8 cellular contexts compared by ENCODE assay signal in genomic region chr5:43042176-43042625, GRCh38. TPM values are rescaled to one million over a fixed set of nuclear protein-coding genes. Genes with fewer than 3 reads are reported as not detected.
DNase-seq lines count a peak whose midpoint lies in the region; ATAC-seq and TF ChIP-seq lines count a peak whose summit lies in the region.

No MANE protein-coding gene starts in this region.

- POLR2A ChIA-PET in activated CD8-positive, alpha-beta T cell treated with anti-CD3 and anti-CD28 coated beads for 36 hours (lab: Charles Lee): interaction anchor here (0.6 to 7.3 kb wide), 15 partner anchors 9 to 473 kb away, joined by 3 to 131 read pairs (median 7); partner anchors contain the start of gene C5orf34

- DNase-seq in AG20443 (ENCODE audit: low spot score) (peak; percentile 52), NCI-H524 treated with DMSO at 0.1 percent for 48 hours (lab: John Stamatoyannopoulos, UW) (peak; percentile 32), mucosa of gallbladder (ENCODE audit: low spot score) (peak; percentile 73)
- peak; percentile 87 for DNase-seq in activated CD8-positive, alpha-beta T cell treated with anti-CD3 and anti-CD28 coated beads for 36 hours
- peak; percentile 62 to 76 for DNase-seq in stimulated activated CD8-positive, alpha-beta memory T cell treated with anti-CD3 and anti-CD28 coated beads, Interleukin-7, amount 100 ng/mL, for 4 hours (ENCODE audit: low read depth in 2 of 2)

- H3K36me3 ChIP-seq in endocrine pancreas (ENCODE audit: control insufficient read depth, insufficient read depth, low read length): peaks cover 3% of the 10 kb centered on the region

- no peaks in the 10 kb centered on the region for H3K27me3 Mint-ChIP-seq in activated CD8-positive, alpha-beta T cell treated with anti-CD3 and anti-CD28 coated beads for 36 hours

- ATAC-seq in GM18907 (IDR thresholded peaks at IDR 0.05; ENCODE audit: unreplicated experiment) (peak; percentile 33), HG03175 (IDR thresholded peaks at IDR 0.05; ENCODE audit: unreplicated experiment) (peak; percentile 37)
- peak; percentile 7 for ATAC-seq in activated CD8-positive, alpha-beta T cell treated with anti-CD3 and anti-CD28 coated beads for 36 hours

- no peaks in the 10 kb centered on the region for H3K9me3 Mint-ChIP-seq in activated CD8-positive, alpha-beta T cell treated with anti-CD3 and anti-CD28 coated beads for 36 hours

- TF ChIP-seq CTCF in activated CD8-positive, alpha-beta T cell treated with anti-CD3 and anti-CD28 coated beads for 36 hours (IDR thresholded peaks at IDR 0.05): no peak

- peaks cover 13% of the 10 kb centered on the region for H3K36me3 Mint-ChIP-seq in activated CD8-positive, alpha-beta T cell treated with anti-CD3 and anti-CD28 coated beads for 36 hours (ENCODE audit: low read depth)

- intact Hi-C loops in activated CD8-positive, alpha-beta T cell treated with anti-CD3 and anti-CD28 coated beads for 36 hours (cut with micrococcal nuclease): loop anchor here (5.0 kb wide), 1 partner anchor 35 kb away; no protein-coding TSS in a partner anchor

- H3K9me3 ChIP-seq in endocrine pancreas (ENCODE audit: control insufficient read depth, low read length): no peaks in the 10 kb centered on the region

- peak overlapping the region; percentile 57 for H3K4me3 ChIP-seq in endocrine pancreas (ENCODE audit: control insufficient read depth, insufficient read depth, low read length)

- no peak overlapping the region for H3K9ac ChIP-seq in endocrine pancreas (ENCODE audit: control insufficient read depth, insufficient read depth, low read length)

- H3K4me1 Mint-ChIP-seq in activated CD8-positive, alpha-beta T cell treated with anti-CD3 and anti-CD28 coated beads for 36 hours (ENCODE audit: low read depth): peaks cover 36% of the 10 kb centered on the region

- CTCF ChIA-PET in activated CD8-positive, alpha-beta T cell treated with anti-CD3 and anti-CD28 coated beads for 36 hours (lab: Charles Lee): interaction anchor here (0.7 to 3.2 kb wide), 15 partner anchors 8 to 443 kb away, joined by 3 to 55 read pairs (median 9); partner anchors contain the start of gene TMEM267

- H3K27me3 ChIP-seq in endocrine pancreas (ENCODE audit: control insufficient read depth, insufficient read depth, low read length): peaks cover 41% of the 10 kb centered on the region

- H3K4me1 ChIP-seq in endocrine pancreas (ENCODE audit: control insufficient read depth, insufficient read depth, low read length): no peaks in the 10 kb centered on the region

- peak overlapping the region; percentile 98 for H3K27ac Mint-ChIP-seq in activated CD8-positive, alpha-beta T cell treated with anti-CD3 and anti-CD28 coated beads for 36 hours

- peak overlapping the region; percentile 81 for H3K4me3 Mint-ChIP-seq in activated CD8-positive, alpha-beta T cell treated with anti-CD3 and anti-CD28 coated beads for 36 hours

RNA-seq across cellular contexts. Expression of gene ANXA2R, which starts 2.1 kb away (rescaled TPM):
- 10 to 100 TPM in 1 of 2 experiments, 1 to 10 TPM in 1; 8.0 to 10.4 TPM for total RNA-seq in activated CD8-positive, alpha-beta T cell treated with anti-CD3 and anti-CD28 coated beads for 36 hours
- 2.8 TPM for total RNA-seq in mucosa of gallbladder

Comparison
In these comparisons a context has a peak if more than half of its experiments do, and no peak if none do; other contexts are left out.
1. Peak in every context shown above with its lines: DNase-seq, ATAC-seq and H3K4me3 ChIP-seq.
2. DNase-seq: peak in every context shown above with its lines; median percentile 87 in activated CD8-positive, alpha-beta T cell treated with anti-CD3 and anti-CD28 coated beads for 36 hours; 73 in mucosa of gallbladder; 69 in stimulated activated CD8-positive, alpha-beta memory T cell treated with anti-CD3 and anti-CD28 coated beads, Interleukin-7, amount 100 ng/mL, for 4 hours; 52 in AG20443; 32 in NCI-H524 treated with DMSO at 0.1 percent for 48 hours.